15 cellular contexts compared by ENCODE assay signal in genomic region chr9:105360344-105360743, GRCh38.
A peak's percentile ranks its signal among the peaks of the same experiment; 100 is the strongest.
DNase-seq lines count a peak whose midpoint lies in the region; ATAC-seq, FAIRE-seq and TF ChIP-seq lines count a peak whose summit lies in the region.
"Had no signal": no experiment of that assay in that cellular context is flagged by ENCODE, and none has a peak within 500 bp of the region (broad histone marks: within the 10 kb centered on the region; RNA-seq: fewer than 3 reads in every experiment).

No MANE protein-coding gene starts in this region.

- H3K4me1 ChIP-seq in H9 (ENCODE audit: insufficient read depth, low read length) (0 out of 2 replicates have a peak, but pooled peaks cover under 1% of the 10 kb centered on the region), OCI-LY1 (ENCODE audit: insufficient read depth, low read length, severe bottlenecking) (peaks cover 4% of the 10 kb centered on the region), GM12878 (ENCODE audit: control insufficient read depth, insufficient read depth, low read length) (peaks cover 10% of the 10 kb centered on the region)
- H3K4me1 ChIP-seq: stomach had no signal

- H3K79me2 ChIP-seq in H9 (ENCODE audit: insufficient read depth, low read length) (no peaks in the 10 kb centered on the region), OCI-LY1 (ENCODE audit: insufficient read depth, low read length) (no peaks in the 10 kb centered on the region), GM12878 (ENCODE audit: control insufficient read depth, insufficient read depth, low read length) (no peaks in the 10 kb centered on the region)

- CTCF ChIA-PET in GM12878 (lab: Yijun Ruan, JAX), result interaction anchor here (1.0 to 1.9 kb wide), 7 partner anchors 14 to 497 kb away, joined by 3 to 6 read pairs (median 3); no protein-coding TSS in a partner anchor

- no peak overlapping the region for H4K5ac ChIP-seq in H9 (ENCODE audit: insufficient read length, low read depth, low read length)

- H4K91ac ChIP-seq in H9 (ENCODE audit: insufficient read length, low read depth, low read length), result no peak overlapping the region

- H3F3A ChIP-seq in OCI-LY1 (ENCODE audit: insufficient read depth, low read length), result no peaks in the 10 kb centered on the region

- no peak for TF ChIP-seq POLR2A in GM12878 (IDR thresholded peaks at IDR 0.05; ENCODE audit: low read depth, low read length)

- RAD21 ChIA-PET in GM12878 (lab: Charles Lee; ENCODE audit: unreplicated experiment), result interaction anchor here (1.0 to 1.3 kb wide), 4 partner anchors 10 to 113 kb away, joined by 3 to 4 read pairs (median 3); no protein-coding TSS in a partner anchor

- FAIRE-seq in GM12878 (lab: Jason Lieb, UNC), result peak; percentile 75

- H3K27me3 Mint-ChIP-seq in H9 (ENCODE audit: low read depth), result no peaks in the 10 kb centered on the region
- H3K27me3 Mint-ChIP-seq: type B pancreatic cell had no signal

- H3T11ph ChIP-seq in H9 (ENCODE audit: low read length), result no peak overlapping the region

- H3K4ac ChIP-seq in H9 (ENCODE audit: low read depth, low read length), result no peak overlapping the region

- H2BK120ac ChIP-seq in H9 (ENCODE audit: low read depth, low read length, poor library complexity, severe bottlenecking), result no peak overlapping the region

- 0 out of 3 replicates have a peak, but pooled peaks have one; percentile 12 for ATAC-seq in GM12878
- ATAC-seq in GM21825 (IDR thresholded peaks at IDR 0.05; ENCODE audit: unreplicated experiment), result no peak

- H3K14ac ChIP-seq in H9 (ENCODE audit: insufficient read depth, low read length), result no peak overlapping the region

- H3K4me3 Mint-ChIP-seq in H9, result no peak overlapping the region
- H3K4me3 Mint-ChIP-seq: type B pancreatic cell had no signal

- H3K23me2 ChIP-seq in H9 (ENCODE audit: insufficient read length, low read depth, low read length, poor library complexity, severe bottlenecking), result no peaks in the 10 kb centered on the region

- H3K36me3 Mint-ChIP-seq in H9 (ENCODE audit: insufficient read depth in 1 of 3, low read depth in 3 of 3), result peaks cover 6 to 40% (median 37%) of the 10 kb centered on the region in 3 experiments; a peak in 5 of 7 replicates

- no peak overlapping the region for H3K27ac ChIP-seq in H9 (ENCODE audit: insufficient read length, low read depth, low read length)
- no peak overlapping the region for H3K27ac ChIP-seq in OCI-LY1 (ENCODE audit: low read depth, low read length, poor library complexity, severe bottlenecking)
- H3K27ac ChIP-seq in GM12878 (ENCODE audit: control insufficient read depth, insufficient read depth), result no peak overlapping the region
- H3K27ac ChIP-seq: GM23248, RWPE1, stomach had no signal

- H2BK15ac ChIP-seq in H9 (ENCODE audit: low read depth, low read length), result no peak overlapping the region

- no peaks in the 10 kb centered on the region for H3K9me3 Mint-ChIP-seq in H9
- H3K9me3 Mint-ChIP-seq: type B pancreatic cell had no signal

- H3K9me3 ChIP-seq in H9 (ENCODE audit: control insufficient read depth, low read depth, low read length) (no peaks in the 10 kb centered on the region), OCI-LY1 (ENCODE audit: low read length) (no peaks in the 10 kb centered on the region), GM12878 (replicated peaks; ENCODE audit: control insufficient read depth, insufficient read depth, low read length) (no peaks in the 10 kb centered on the region)
- H3K9me3 ChIP-seq: stomach had no signal

- H3K4me3 ChIP-seq in OCI-LY1 (ENCODE audit: low read depth, low read length, poor library complexity, severe bottlenecking) (no peak overlapping the region), GM12878 (no peak overlapping the region), fibroblast of villous mesenchyme (ENCODE audit: low read depth, low read length) (no peak overlapping the region)
- H3K4me3 ChIP-seq: GM23248, stomach had no signal

- H2AFZ ChIP-seq in H9 (ENCODE audit: low read length), result no peak overlapping the region
- H2AFZ ChIP-seq in OCI-LY1 (ENCODE audit: low read length), result no peak overlapping the region
- H2AFZ ChIP-seq in GM12878 (ENCODE audit: control insufficient read depth, low read depth, low read length), result no peak overlapping the region
- H2AFZ ChIP-seq: GM23248 had no signal

- in situ Hi-C loops in GM12878 (cut with MboI), result no loop called here

- no peak overlapping the region for H2BK20ac ChIP-seq in H9 (ENCODE audit: low read depth, low read length, poor library complexity, severe bottlenecking)

- no peak overlapping the region for H3K56ac ChIP-seq in H9 (ENCODE audit: insufficient read length, low read depth, low read length)

- TF ChIP-seq CTCF in H9 (conservative IDR thresholded peaks at IDR 0.05) (peak; percentile 37; the same call in 2 of the 3 replicates), OCI-LY1 (IDR thresholded peaks at IDR 0.05; ENCODE audit: low read length) (peak; percentile 33), GM12878 (IDR thresholded peaks at IDR 0.05 in 2 of 3, conservative IDR thresholded peaks at IDR 0.05 in 1 of 3; ENCODE audit: control insufficient read depth in 2 of 3, extremely low read depth in 1 of 3, insufficient read depth in 1 of 3, low read depth in 3 of 3, low read length in 3 of 3) (0 out of 6 replicates have a peak, but pooled peaks of 1 of the 3 experiments have one; percentile 9), fibroblast of villous mesenchyme (IDR thresholded peaks at IDR 0.05; ENCODE audit: insufficient read depth, low read depth, low read length) (peak; percentile 13)

- no peaks in the 10 kb centered on the region for H3K27me3 ChIP-seq in H9 (ENCODE audit: insufficient read depth, low read length)
- no peaks in the 10 kb centered on the region for H3K27me3 ChIP-seq in OCI-LY1 (ENCODE audit: insufficient read depth, low read length)
- H3K27me3 ChIP-seq in GM12878 (replicated peaks in 1 of 2; ENCODE audit: control insufficient read depth in 2 of 2, insufficient read depth in 2 of 2, low read length in 1 of 2), result no peaks in the 10 kb centered on the region
- H3K27me3 ChIP-seq: stomach had no signal

- H4K8ac ChIP-seq in H9 (replicated peaks; ENCODE audit: insufficient read length, low read depth, low read length), result no peak overlapping the region

- H3K36me3 ChIP-seq in OCI-LY1 (ENCODE audit: insufficient read depth, low read length) (peaks cover 70% of the 10 kb centered on the region), GM12878 (ENCODE audit: control insufficient read depth in 2 of 2, insufficient read depth in 2 of 2, low read length in 1 of 2) (no peaks in the 10 kb centered on the region)

- H3K23ac ChIP-seq in H9 (ENCODE audit: insufficient read length, low read depth, low read length), result no peak overlapping the region

- no peak for TF ChIP-seq EP300 in GM12878 (IDR thresholded peaks at IDR 0.05; ENCODE audit: borderline replicate concordance in 1 of 2, control insufficient read depth in 1 of 2, low read depth in 2 of 2, low read length in 2 of 2)

- no peak overlapping the region for H3K18ac ChIP-seq in H9 (ENCODE audit: insufficient read length, low read depth, low read length)

- H4K20me1 ChIP-seq in H9 (ENCODE audit: control insufficient read depth, insufficient read depth, insufficient read length) (no peaks in the 10 kb centered on the region), OCI-LY1 (ENCODE audit: insufficient read depth, low read length) (no peaks in the 10 kb centered on the region), GM12878 (ENCODE audit: control insufficient read depth, insufficient read depth) (no peaks in the 10 kb centered on the region)

- DNase-seq in H9 (no peak), GM12878 (ENCODE audit: low read depth, low spot score) (no peak), fibroblast of villous mesenchyme (ENCODE audit: low read depth) (no peak), H4 (ENCODE audit: low spot score) (no peak), NCI-H1694 treated with DMSO at 0.1 percent for 48 hours (lab: John Stamatoyannopoulos, UW) (no peak)
- DNase-seq in stimulated activated naive CD4-positive, alpha-beta T cell treated with Interleukin-2 at 50 U/mL for 16 hours (lab: John Stamatoyannopoulos, UW), result no peak
- DNase-seq: activated CD4-positive, alpha-beta T cell treated with anti-CD3 and anti-CD28 coated beads for 4 hours; activated gamma-delta T cell treated with Interleukin-2 at 50 U/mL for 16 hours; NCI-H774; stomach had no signal

- H3K27ac Mint-ChIP-seq in H9, result peak overlapping the region in 2 of 3 experiments; percentile 52 to 79; a peak in 2 of 7 replicates
- H3K27ac Mint-ChIP-seq: type B pancreatic cell had no signal

- no peaks in the 10 kb centered on the region for H3K79me1 ChIP-seq in H9 (ENCODE audit: insufficient read depth, low read depth, low read length, poor library complexity, severe bottlenecking)

- H3K9me2 ChIP-seq in OCI-LY1 (ENCODE audit: low read depth, low read length), result no peaks in the 10 kb centered on the region

- H2BK12ac ChIP-seq in H9 (ENCODE audit: insufficient read length, low read depth, low read length), result no peak overlapping the region

- H3K9ac ChIP-seq in H9 (ENCODE audit: extremely low read depth, insufficient read length, low read length), result no peak overlapping the region
- H3K9ac ChIP-seq in OCI-LY1 (ENCODE audit: low read length), result no peak overlapping the region
- H3K9ac ChIP-seq in GM12878 (ENCODE audit: control insufficient read depth, insufficient read depth, low read length), result no peak overlapping the region
- H3K9ac ChIP-seq: GM23248 had no signal

- SMC1A ChIA-PET in GM12878 (lab: Charles Lee; ENCODE audit: uncharacterized antibody, unreplicated experiment), result interaction anchor here (1.0 to 2.1 kb wide), 9 partner anchors 8 to 57 kb away, joined by 3 to 9 read pairs (median 3); no protein-coding TSS in a partner anchor

- intact Hi-C loops in GM12878 (cut with micrococcal nuclease; ENCODE audit: unreplicated experiment), result no loop called here

- no peak overlapping the region for H2AK5ac ChIP-seq in H9 (ENCODE audit: insufficient read length, low read length)

- BruUV-seq in GM12878 (replicated peaks; lab: Mats Ljungman, UMichigan), result no TSS peak

- TF ChIP-seq RAD21 in GM12878 (IDR thresholded peaks at IDR 0.05; ENCODE audit: insufficient read depth, low read depth, low read length), result no peak

- POLR2A ChIA-PET in GM12878 (lab: Charles Lee), result no interaction called here

- H2BK5ac ChIP-seq in H9 (ENCODE audit: insufficient read length, low read length), result no peak overlapping the region

- WGBS in H9 (ENCODE audit: extremely low coverage, insufficient read length, low lambda C conversion rate), result no CpG with 5 or more reads among the region's 1 CpG
- WGBS in GM12878 (ENCODE audit: insufficient coverage, insufficient replicate concordance, low lambda C conversion rate, missing lambda C conversion rate), result 100% methylated on average over 1 of the region's 1 CpG

- H3K4me2 ChIP-seq in H9 (ENCODE audit: insufficient read depth, insufficient read length, low read length) (no peak overlapping the region), OCI-LY1 (ENCODE audit: low read length) (no peak overlapping the region), GM12878 (ENCODE audit: control insufficient read depth, insufficient read depth) (no peak overlapping the region)

- H3K4me1 Mint-ChIP-seq in H9, result peaks cover 4% of the 10 kb centered on the region in 2 experiments; a peak in 2 of 4 replicates

TF ChIP-seq in GM12878, 131 proteins besides CTCF, POLR2A, EP300 and RAD21 (continues in another document):
- no peak for TF ChIP-seq CHD2 (IDR thresholded peaks at IDR 0.05; ENCODE audit: borderline replicate concordance, low read depth, low read length)
- no peak for TF ChIP-seq NRF1 (conservative IDR thresholded peaks at IDR 0.05; ENCODE audit: low read depth, low read length)
- TF ChIP-seq WRNIP1 (IDR thresholded peaks at IDR 0.05; ENCODE audit: borderline replicate concordance, low read depth, low read length), result no peak
